10 cellular contexts compared by ENCODE assay signal in genomic region chr6:108348655-108349349, GRCh38. TPM values are rescaled to one million over a fixed set of nuclear protein-coding genes. Genes with fewer than 3 reads are reported as not detected.
DNase-seq lines count a peak whose midpoint lies in the region; ATAC-seq and TF ChIP-seq lines count a peak whose summit lies in the region.
"Had no signal": no experiment of that assay in that cellular context is flagged by ENCODE, and none has a peak within 500 bp of the region (broad histone marks: within the 10 kb centered on the region; RNA-seq: fewer than 3 reads in every experiment).

No MANE protein-coding gene starts in this region.

- intact Hi-C loops in spleen (cut with DNase I; ENCODE audit: low total_unique reads) = no loop called here
- intact Hi-C loops in cardiac septum (cut with DNase I) = no loop called here
- intact Hi-C loops in dorsolateral prefrontal cortex (cut with DNase I) = no loop called here

- peaks cover 21% of the 10 kb centered on the region for H3K36me3 Mint-ChIP-seq in activated CD8-positive, alpha-beta memory T cell treated with anti-CD3 and anti-CD28 coated beads, Interleukin-2, amount 10 ng/mL, durations not matched to agents 7 days and 5 days

- peak overlapping the region; percentile 17 for H3K4me3 Mint-ChIP-seq in activated CD8-positive, alpha-beta memory T cell treated with anti-CD3 and anti-CD28 coated beads, Interleukin-2, amount 10 ng/mL, durations not matched to agents 7 days and 5 days

- no peaks in the 10 kb centered on the region for H3K36me3 ChIP-seq in spleen
- H3K36me3 ChIP-seq: left ventricle myocardium inferior, sigmoid colon had no signal

- H3K4me3 ChIP-seq in spleen (no peak overlapping the region), dorsolateral prefrontal cortex (no peak overlapping the region)
- H3K4me3 ChIP-seq: left ventricle myocardium inferior, sigmoid colon had no signal

- peaks cover 22% of the 10 kb centered on the region for H3K4me1 Mint-ChIP-seq in activated CD8-positive, alpha-beta memory T cell treated with anti-CD3 and anti-CD28 coated beads, Interleukin-2, amount 10 ng/mL, durations not matched to agents 7 days and 5 days

- no peak for TF ChIP-seq POLR2A in spleen (IDR thresholded peaks at IDR 0.05)

- no peaks in the 10 kb centered on the region for H3K9me3 ChIP-seq in spleen
- H3K9me3 ChIP-seq: left ventricle myocardium inferior, sigmoid colon had no signal

- H3K27ac ChIP-seq in spleen (peak overlapping the region; percentile 1 to 84 (median 74)), dorsolateral prefrontal cortex (no peak overlapping the region)
- H3K27ac ChIP-seq: left ventricle myocardium inferior, sigmoid colon had no signal

- no peaks in the 10 kb centered on the region for H3K27me3 Mint-ChIP-seq in activated CD8-positive, alpha-beta memory T cell treated with anti-CD3 and anti-CD28 coated beads, Interleukin-2, amount 10 ng/mL, durations not matched to agents 7 days and 5 days

- H3K27ac Mint-ChIP-seq in activated CD8-positive, alpha-beta memory T cell treated with anti-CD3 and anti-CD28 coated beads, Interleukin-2, amount 10 ng/mL, durations not matched to agents 7 days and 5 days = peak overlapping the region; percentile 90

- 60 to 69% (median 68%) methylated on average over 5 of the region's 5 CpGs for WGBS in spleen, 5 donors

- peaks cover 0 to 24% (median 4%) of the 10 kb centered on the region in 6 donors for H3K4me1 ChIP-seq in spleen
- H3K4me1 ChIP-seq: left ventricle myocardium inferior, sigmoid colon had no signal

- no peaks in the 10 kb centered on the region for H3K27me3 ChIP-seq in spleen (replicated peaks in 1 of 7)
- H3K27me3 ChIP-seq in dorsolateral prefrontal cortex = no peaks in the 10 kb centered on the region
- H3K27me3 ChIP-seq: sigmoid colon had no signal

- DNase-seq in activated CD8-positive, alpha-beta memory T cell treated with anti-CD3 and anti-CD28 coated beads, Interleukin-2, amount 10 ng/mL, durations not matched to agents 7 days and 5 days = no peak
- no peak for DNase-seq in activated CD8-positive, alpha-beta memory T cell treated with anti-CD3 and anti-CD28 coated beads, Interleukin-2, amount 50 U/mL, for 4 hours
- DNase-seq in spleen (no peak), SIG-M5 treated with dmso at 0.1 percent for 504 hours (lab: John Stamatoyannopoulos, UW; ENCODE audit: unreplicated experiment) (no peak), cardiac septum (ENCODE audit: low spot score) (no peak), dorsolateral prefrontal cortex (no peak)
- DNase-seq: left ventricle myocardium inferior, sigmoid colon had no signal

- ATAC-seq in activated CD8-positive, alpha-beta memory T cell treated with anti-CD3 and anti-CD28 coated beads, Interleukin-2, amount 10 ng/mL, durations not matched to agents 7 days and 5 days = peak; percentile 97
- ATAC-seq in GM21825 (IDR thresholded peaks at IDR 0.05; ENCODE audit: unreplicated experiment) = peak; percentile 91
- ATAC-seq in HG03469 (IDR thresholded peaks at IDR 0.05; ENCODE audit: unreplicated experiment) = peak; percentile 99

- TF ChIP-seq CTCF in spleen (IDR thresholded peaks at IDR 0.05 in 8 of 11, conservative IDR thresholded peaks at IDR 0.05 in 3 of 11) = no peak
- TF ChIP-seq CTCF in dorsolateral prefrontal cortex (IDR thresholded peaks at IDR 0.05 in 54 of 56, conservative IDR thresholded peaks at IDR 0.05 in 2 of 56; ENCODE audit: low read depth in 1 of 56, partially characterized antibody in 56 of 56) = no peak

- H3K9me3 Mint-ChIP-seq in activated CD8-positive, alpha-beta memory T cell treated with anti-CD3 and anti-CD28 coated beads, Interleukin-2, amount 10 ng/mL, durations not matched to agents 7 days and 5 days (ENCODE audit: low read depth) = no peaks in the 10 kb centered on the region

- CTCF ChIA-PET in activated CD8-positive, alpha-beta memory T cell treated with anti-CD3 and anti-CD28 coated beads, Interleukin-2, amount 10 ng/mL, durations not matched to agents 7 days and 5 days (lab: Charles Lee) = no interaction called here

RNA-seq across cellular contexts. Expression of gene AFG1L, which starts 53.9 kb away (rescaled TPM):
- 1 to 10 TPM; 3.9 to 8.9 TPM for total RNA-seq in activated CD8-positive, alpha-beta memory T cell treated with anti-CD3 and anti-CD28 coated beads, Interleukin-2, amount 10 ng/mL, durations not matched to agents 7 days and 5 days
- total RNA-seq in spleen (10 to 100 TPM in 2 of 7 donors, 1 to 10 TPM in 5; 4.1 to 13.0 (median 5.6) TPM), cardiac septum (11.9 TPM), dorsolateral prefrontal cortex (10 to 100 TPM in 119 of 120 experiments, 1 to 10 TPM in 1; 9.7 to 29.5 (median 16.8) TPM)
- polyA plus RNA-seq in spleen = 1 to 10 TPM; 1.8 to 2.3 (median 2.1) TPM

Comparison
In these comparisons a context has a peak if more than half of its experiments do, and no peak if none do; other contexts are left out.
1. H3K27ac ChIP-seq: peak in spleen (8 of 8); none in dorsolateral prefrontal cortex (0 of 59).
2. Peak in every context shown above with its lines, with median percentiles within 50 percentile points of each other: ATAC-seq.